Comparison of ENCODE assay signal across 16 cellular contexts in genomic region chr5:121691478-121691877, GRCh38.
DNase-seq lines count a peak whose midpoint lies in the region; ATAC-seq and TF ChIP-seq lines count a peak whose summit lies in the region.
"Had no signal": no experiment of that assay in that cellular context is flagged by ENCODE, and none has a peak within 500 bp of the region (broad histone marks: within the 10 kb centered on the region; RNA-seq: fewer than 3 reads in every experiment).

No MANE protein-coding gene starts in this region.

- H3K9me3 Mint-ChIP-seq in H9, result no peaks in the 10 kb centered on the region

- no peaks in the 10 kb centered on the region for H3K9me3 ChIP-seq in H9 (ENCODE audit: control insufficient read depth, low read depth, low read length)
- H3K9me3 ChIP-seq: BLaER1, uterus had no signal

- no peak overlapping the region for H4K8ac ChIP-seq in H9 (replicated peaks; ENCODE audit: insufficient read length, low read depth, low read length)

- no peak for ATAC-seq in GM19397 (IDR thresholded peaks at IDR 0.05; ENCODE audit: unreplicated experiment)
- ATAC-seq in HG02885 (IDR thresholded peaks at IDR 0.05; ENCODE audit: poor library complexity, unreplicated experiment), result no peak
- ATAC-seq in GM19035 (IDR thresholded peaks at IDR 0.05; ENCODE audit: unreplicated experiment), result no peak
- ATAC-seq: activated CD4-positive, alpha-beta T cell treated with anti-CD3 and anti-CD28 coated beads for 36 hours had no signal

- no peak overlapping the region for H2AK5ac ChIP-seq in H9 (ENCODE audit: insufficient read length, low read length)

- H2BK20ac ChIP-seq in H9 (ENCODE audit: low read depth, low read length, poor library complexity, severe bottlenecking), result no peak overlapping the region

- H3K79me2 ChIP-seq in H9 (ENCODE audit: insufficient read depth, low read length), result no peaks in the 10 kb centered on the region

- no peak overlapping the region for H3K4me3 Mint-ChIP-seq in H9
- H3K4me3 Mint-ChIP-seq: activated CD4-positive, alpha-beta T cell treated with anti-CD3 and anti-CD28 coated beads for 36 hours; dendritic cell treated with granulocyte-macrophage colony-stimulating factor and Interleukin-4, amounts not matched to agents 40 ng/mL and 50 ng/mL, for 4 days had no signal

- H3K4me2 ChIP-seq in H9 (ENCODE audit: insufficient read depth, insufficient read length, low read length), result no peak overlapping the region
- H3K4me2 ChIP-seq: BLaER1 had no signal

- TF ChIP-seq CTCF in H9 (conservative IDR thresholded peaks at IDR 0.05) (no peak), fibroblast of mammary gland (conservative IDR thresholded peaks at IDR 0.05; ENCODE audit: control insufficient read depth, insufficient read depth, low read depth, low read length) (no peak)

- no peak overlapping the region for H2BK15ac ChIP-seq in H9 (ENCODE audit: low read depth, low read length)

- H2BK120ac ChIP-seq in H9 (ENCODE audit: low read depth, low read length, poor library complexity, severe bottlenecking), result no peak overlapping the region

- H3K27me3 ChIP-seq in H9 (ENCODE audit: insufficient read depth, low read length), result no peaks in the 10 kb centered on the region
- H3K27me3 ChIP-seq: BLaER1, uterus had no signal

- H3K36me3 Mint-ChIP-seq in H9 (ENCODE audit: insufficient read depth in 1 of 3, low read depth in 3 of 3), result no peaks in the 10 kb centered on the region; a peak in 1 of 7 replicates

- H3K9ac ChIP-seq in H9 (ENCODE audit: extremely low read depth, insufficient read length, low read length), result no peak overlapping the region
- H3K9ac ChIP-seq: BLaER1 had no signal

- no peaks in the 10 kb centered on the region for H3K27me3 Mint-ChIP-seq in H9 (ENCODE audit: low read depth)
- H3K27me3 Mint-ChIP-seq: activated CD4-positive, alpha-beta T cell treated with anti-CD3 and anti-CD28 coated beads for 36 hours; dendritic cell treated with granulocyte-macrophage colony-stimulating factor and Interleukin-4, amounts not matched to agents 40 ng/mL and 50 ng/mL, for 4 days had no signal

- H3K4ac ChIP-seq in H9 (ENCODE audit: low read depth, low read length), result no peak overlapping the region

- no peak overlapping the region for H4K91ac ChIP-seq in H9 (ENCODE audit: insufficient read length, low read depth, low read length)

- H3K14ac ChIP-seq in H9 (ENCODE audit: insufficient read depth, low read length), result no peak overlapping the region

- H3K23ac ChIP-seq in H9 (ENCODE audit: insufficient read length, low read depth, low read length), result no peak overlapping the region

- no peak for DNase-seq in H9
- peak; percentile 20 for DNase-seq in SK-N-DZ (ENCODE audit: low spot score)
- peak; percentile 2 for DNase-seq in fibroblast of mammary gland (ENCODE audit: low read depth)
- peak; percentile 8 for DNase-seq in non-pigmented ciliary epithelial cell (ENCODE audit: low read depth)
- no peak for DNase-seq in SW480 (ENCODE audit: low spot score)
- DNase-seq: activated CD4-positive, alpha-beta T cell treated with anti-CD3 and anti-CD28 coated beads for 36 hours; activated T-cell treated with anti-CD3 and anti-CD28 coated beads, Interleukin-2, amount 50 U/mL, for 1 hour; amniotic stem cell; NCI-H2107; stimulated activated CD4-positive, alpha-beta T cell treated with anti-CD3 and anti-CD28 coated beads, Interleukin-2, amount 100 ng/mL, for 48 hours; uterus had no signal

- H4K5ac ChIP-seq in H9 (ENCODE audit: insufficient read length, low read depth, low read length), result no peak overlapping the region

- peaks cover 31 to 35% of the 10 kb centered on the region in 2 experiments for H3K4me1 Mint-ChIP-seq in H9
- H3K4me1 Mint-ChIP-seq: activated CD4-positive, alpha-beta T cell treated with anti-CD3 and anti-CD28 coated beads for 36 hours had no signal

- no peak overlapping the region for H3K56ac ChIP-seq in H9 (ENCODE audit: insufficient read length, low read depth, low read length)

- no peak overlapping the region for H2AFZ ChIP-seq in H9 (ENCODE audit: low read length)

- H4K20me1 ChIP-seq in H9 (ENCODE audit: control insufficient read depth, insufficient read depth, insufficient read length), result no peaks in the 10 kb centered on the region
- H4K20me1 ChIP-seq: BLaER1 had no signal

- H3K79me1 ChIP-seq in H9 (ENCODE audit: insufficient read depth, low read depth, low read length, poor library complexity, severe bottlenecking), result no peaks in the 10 kb centered on the region

- no peak overlapping the region for H3K27ac ChIP-seq in H9 (ENCODE audit: insufficient read length, low read depth, low read length)
- H3K27ac ChIP-seq: BLaER1, uterus had no signal

- H3K4me1 ChIP-seq in H9 (ENCODE audit: insufficient read depth, low read length), result no peaks in the 10 kb centered on the region; the same call in 1 of the 2 replicates
- H3K4me1 ChIP-seq: BLaER1, uterus had no signal

- H2BK12ac ChIP-seq in H9 (ENCODE audit: insufficient read length, low read depth, low read length), result no peak overlapping the region

- no peak overlapping the region for H3K18ac ChIP-seq in H9 (ENCODE audit: insufficient read length, low read depth, low read length)

- no peaks in the 10 kb centered on the region for H3K23me2 ChIP-seq in H9 (ENCODE audit: insufficient read length, low read depth, low read length, poor library complexity, severe bottlenecking)

- no peak overlapping the region for H3K4me3 ChIP-seq in fibroblast of mammary gland (ENCODE audit: control insufficient read depth, low read depth, low read length)
- H3K4me3 ChIP-seq: BLaER1, uterus had no signal

- H3T11ph ChIP-seq in H9 (ENCODE audit: low read length), result no peak overlapping the region

- H2BK5ac ChIP-seq in H9 (ENCODE audit: insufficient read length, low read length), result no peak overlapping the region

- H3K27ac Mint-ChIP-seq in H9, result peak overlapping the region in 2 of 3 experiments; percentile 3 to 27; a peak in 2 of 7 replicates
- H3K27ac Mint-ChIP-seq: activated CD4-positive, alpha-beta T cell treated with anti-CD3 and anti-CD28 coated beads for 36 hours; dendritic cell treated with granulocyte-macrophage colony-stimulating factor and Interleukin-4, amounts not matched to agents 40 ng/mL and 50 ng/mL, for 4 days had no signal

Comparison
In these comparisons a context has a peak if more than half of its experiments do, and no peak if none do; other contexts are left out.
1. DNase-seq: peak in SK-N-DZ (single experiment), fibroblast of mammary gland (single experiment) and non-pigmented ciliary epithelial cell (single experiment); none in H9 (single experiment) and SW480 (single experiment).